Comparison of ENCODE assay signal across 8 cellular contexts in the genomic region with DNA sequence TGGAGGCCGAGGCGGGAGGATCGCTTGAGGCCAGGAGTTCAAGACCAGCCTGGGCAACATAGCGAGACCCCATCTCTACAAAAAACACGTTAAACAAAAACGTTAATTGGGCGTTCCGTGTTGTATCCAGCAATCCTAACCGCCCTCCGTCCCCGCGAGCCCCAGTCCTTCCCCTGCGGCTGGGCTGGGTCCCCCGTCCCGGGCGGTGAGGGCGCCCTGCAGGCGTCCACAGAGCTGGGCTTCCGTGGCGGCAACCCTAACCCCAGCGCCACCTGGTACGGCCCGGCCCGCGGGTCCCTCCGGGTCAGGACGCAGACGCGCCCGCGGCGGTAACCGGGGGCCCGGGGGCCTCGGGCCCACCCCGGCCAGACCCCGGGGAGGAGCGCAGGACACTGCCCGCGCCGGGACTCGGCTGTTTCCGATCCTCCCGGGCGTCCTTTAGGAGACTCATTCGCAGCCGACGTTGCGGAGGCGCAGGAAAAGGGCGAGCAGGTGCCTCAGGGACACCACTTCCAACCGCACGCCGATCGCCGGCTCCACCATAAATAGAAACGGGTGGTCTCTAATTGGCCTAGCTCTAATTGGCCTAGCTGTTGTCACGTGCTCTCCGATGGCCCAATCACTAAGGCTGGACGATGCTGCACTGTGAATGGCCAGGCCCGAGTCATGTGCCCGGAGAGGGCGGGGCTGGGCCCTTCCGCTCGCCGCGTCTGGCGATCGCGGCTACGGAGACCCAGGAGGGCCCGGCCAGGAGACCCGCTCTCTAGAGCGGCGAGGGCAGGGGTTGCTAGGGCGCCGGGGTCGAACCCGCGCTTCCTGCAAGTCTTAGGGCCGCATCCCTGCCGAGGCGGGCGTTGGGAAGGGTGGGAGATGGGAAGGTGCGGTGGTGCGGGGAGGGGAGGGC. TPM values are rescaled to one million over a fixed set of nuclear protein-coding genes. Genes with fewer than 3 reads are reported as not detected.
DNase-seq lines count a peak whose midpoint lies in the region; TF ChIP-seq lines count a peak whose summit lies in the region.

No MANE protein-coding gene starts in this region.

- H3K36me3 ChIP-seq in SJSA1 (peaks cover 6% of the 10 kb centered on the region), neutrophil (no peaks in the 10 kb centered on the region)

- TF ChIP-seq CTCF in HFF-Myc (IDR thresholded peaks at IDR 0.05; ENCODE audit: low read depth, low read length, missing control alignments) (no peak), neutrophil (IDR thresholded peaks at IDR 0.05) (peak; percentile 27)

- peak overlapping the region; percentile 91 for H3K27ac Mint-ChIP-seq in activated naive CD4-positive, alpha-beta T cell treated with anti-CD3 and anti-CD28 coated beads, Interleukin-2, amount 10 ng/mL, durations not matched to agents 7 days and 5 days

- H3K36me3 Mint-ChIP-seq in activated naive CD4-positive, alpha-beta T cell treated with anti-CD3 and anti-CD28 coated beads, Interleukin-2, amount 10 ng/mL, durations not matched to agents 7 days and 5 days: peaks cover 4% of the 10 kb centered on the region

- H3K27me3 ChIP-seq in SJSA1 (replicated peaks) (no peaks in the 10 kb centered on the region), neutrophil (no peaks in the 10 kb centered on the region)

- H3K4me3 Mint-ChIP-seq in activated naive CD4-positive, alpha-beta T cell treated with anti-CD3 and anti-CD28 coated beads, Interleukin-2, amount 10 ng/mL, durations not matched to agents 7 days and 5 days: peak overlapping the region; percentile 84

- CTCF ChIA-PET in activated naive CD4-positive, alpha-beta T cell treated with anti-CD3 and anti-CD28 coated beads, Interleukin-2, amount 10 ng/mL, durations not matched to agents 7 days and 5 days (lab: Charles Lee): interaction anchor here (1.0 to 1.8 kb wide), 3 partner anchors 10 to 28 kb away, joined by 3 to 6 read pairs (median 5); a partner anchor contains a TSS

- DNase-seq in GM04503 (ENCODE audit: low read depth): peak; percentile 90
- peak; percentile 98 for DNase-seq in HFF-Myc (ENCODE audit: extremely low read depth, low read depth)
- DNase-seq in MV-4-11 (lab: John Stamatoyannopoulos, UW): peak; percentile 98
- peak; percentile 94 to 98 for DNase-seq in SJSA1 (ENCODE audit: low read depth in 1 of 2, low spot score in 2 of 2)
- peak; percentile 96 for DNase-seq in activated naive CD4-positive, alpha-beta T cell treated with anti-CD3 and anti-CD28 coated beads, Interleukin-2, amount 10 ng/mL, durations not matched to agents 7 days and 5 days
- peak; percentile 99 for DNase-seq in germinal center (ENCODE audit: low spot score)
- DNase-seq in substantia nigra (lab: John Stamatoyannopoulos, UW): peak; percentile 82 to 97 (median 93)

- peak overlapping the region; percentile 50 for H3K27ac ChIP-seq in SJSA1
- H3K27ac ChIP-seq in neutrophil: peak overlapping the region; percentile 99
- H3K27ac ChIP-seq in substantia nigra (ENCODE audit: low read depth, low read length, poor library complexity, severe bottlenecking): peak overlapping the region; percentile 99

- H3K4me1 ChIP-seq in SJSA1 (replicated peaks) (peaks cover 56% of the 10 kb centered on the region), neutrophil (ENCODE audit: control insufficient read depth in 1 of 2, insufficient read depth in 1 of 2, low read depth in 1 of 2, low read length in 1 of 2) (peaks cover 53 to 54% of the 10 kb centered on the region in 2 experiments)

- peak overlapping the region; percentile 85 for H3K4me3 ChIP-seq in HFF-Myc (replicated peaks; ENCODE audit: low read depth, low read length)
- peak overlapping the region; percentile 62 for H3K4me3 ChIP-seq in SJSA1
- peak overlapping the region; percentile 88 to 98 for H3K4me3 ChIP-seq in neutrophil (ENCODE audit: low read depth in 1 of 2, low read length in 1 of 2)

- peaks cover 47% of the 10 kb centered on the region for H3K4me1 Mint-ChIP-seq in activated naive CD4-positive, alpha-beta T cell treated with anti-CD3 and anti-CD28 coated beads, Interleukin-2, amount 10 ng/mL, durations not matched to agents 7 days and 5 days

- no peaks in the 10 kb centered on the region for H3K9me3 Mint-ChIP-seq in activated naive CD4-positive, alpha-beta T cell treated with anti-CD3 and anti-CD28 coated beads, Interleukin-2, amount 10 ng/mL, durations not matched to agents 7 days and 5 days

- H3K27me3 Mint-ChIP-seq in activated naive CD4-positive, alpha-beta T cell treated with anti-CD3 and anti-CD28 coated beads, Interleukin-2, amount 10 ng/mL, durations not matched to agents 7 days and 5 days: peaks cover 4% of the 10 kb centered on the region

- no peaks in the 10 kb centered on the region for H3K9me3 ChIP-seq in SJSA1 (replicated peaks)
- no peaks in the 10 kb centered on the region for H3K9me3 ChIP-seq in neutrophil

RNA-seq across cellular contexts. Expression of a gene that starts 19.0 kb away (rescaled TPM):
- 26.0 and 33.7 TPM in 2 replicates for total RNA-seq in SJSA1 (2014; rRNA removed; shearing (Covaris generic))

RNA-seq across cellular contexts. Expression of a gene that starts 24.9 kb away (rescaled TPM):
- total RNA-seq in SJSA1 (2014; rRNA removed; shearing (Covaris generic)): not detected in 2 replicates

RNA-seq across cellular contexts. Expression of a gene that starts 41.1 kb away (rescaled TPM):
- 5.3 and 6.3 TPM in 2 replicates for total RNA-seq in SJSA1 (2014; rRNA removed; shearing (Covaris generic))

Comparison
In these comparisons a context has a peak if more than half of its experiments do, and no peak if none do; other contexts are left out.
1. Peak in every context shown above with its lines: DNase-seq, H3K4me3 ChIP-seq and H3K27ac ChIP-seq.